Comparison of ENCODE assay signal across 27 cellular contexts in the genomic region with DNA sequence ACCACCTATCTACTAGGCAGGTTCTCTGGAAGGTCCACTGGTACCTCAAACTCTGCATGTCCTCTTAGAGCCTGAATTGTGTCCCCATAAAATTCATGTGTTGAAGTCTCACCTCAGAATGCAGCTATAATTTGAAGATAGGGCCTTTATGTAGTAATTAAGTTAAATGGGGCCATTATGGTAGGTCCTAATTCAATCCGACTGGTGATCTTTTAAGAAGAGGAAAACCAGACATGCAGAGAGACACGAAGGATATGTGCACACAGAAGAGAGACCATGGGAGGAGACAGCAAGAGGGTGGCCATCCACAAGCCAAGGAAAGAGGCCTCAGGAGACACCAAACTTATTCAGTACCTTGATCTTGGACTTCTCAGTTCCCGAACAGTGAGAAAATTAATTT.
"Had no signal": no experiment of that assay in that cellular context is flagged by ENCODE, and none has a peak within 500 bp of the region (broad histone marks: within the 10 kb centered on the region; RNA-seq: fewer than 3 reads in every experiment).

No MANE protein-coding gene starts in this region.

- H3K4me1 ChIP-seq: prostate gland had no signal

- H3K36me3 ChIP-seq: left lung, lower lobe of right lung, pancreas, prostate gland, stomach, thoracic aorta, tibial nerve, upper lobe of left lung, vagina had no signal

- H3K9me3 ChIP-seq: left lung, lower lobe of right lung, pancreas, prostate gland, stomach, thoracic aorta, tibial nerve, upper lobe of left lung, vagina had no signal

- H3K27ac ChIP-seq: left lung, lower lobe of right lung, pancreas, prostate gland, stomach, thoracic aorta, tibial nerve, upper lobe of left lung, vagina had no signal

- ATAC-seq: left colon; left lung; naive thymus-derived CD8-positive, alpha-beta T cell; pancreas; right cardiac atrium; sciatic nerve; stimulated activated naive CD8-positive, alpha-beta T cell treated with anti-CD3 and anti-CD28 coated beads, Interleukin-15, Interleukin-2, amounts not matched to agents 100 U/mL and 50 U/mL, for 24 hours had no signal

- H3K27me3 ChIP-seq: left lung, pancreas, stomach, tibial nerve, upper lobe of left lung, vagina had no signal

- DNase-seq: immature natural killer cell; kidney; left colon; left lung; lower lobe of right lung; mammary epithelial cell; mesenchymal stem cell; naive thymus-derived CD8-positive, alpha-beta T cell; pancreas; posterior cingulate gyrus; retina; right cardiac atrium; stimulated activated CD4-positive, alpha-beta T cell treated with anti-CD3 and anti-CD28 coated beads, Interleukin-12 subunit alpha, Interleukin-12 subunit beta, amount 100 ng/mL, for 4 hours; stimulated activated CD4-positive, alpha-beta T cell treated with anti-CD3 and anti-CD28 coated beads, Interleukin-15, amount 100 ng/mL, for 24 hours; stimulated activated CD4-positive, alpha-beta T cell treated with anti-CD3 and anti-CD28 coated beads, Interleukin-2, amount 100 ng/mL, for 24 hours; stimulated activated CD4-positive, alpha-beta T cell treated with anti-CD3 and anti-CD28 coated beads, Interleukin-4, amount 100 ng/mL, for 1 hour; stimulated activated naive B cell treated with anti-CD40 and anti-IgM and Interleukin-4, amounts not matched to agents 10 μg/mL and 1 μg/mL and 100 μg/mL, for 72 hours; stimulated activated naive CD8-positive, alpha-beta T cell treated with anti-CD3 and anti-CD28 coated beads, Interleukin-15, Interleukin-2, amounts not matched to agents 100 U/mL and 50 U/mL, for 24 hours; stomach; upper lobe of left lung had no signal

- H3K4me3 ChIP-seq: left lung, lower lobe of right lung, pancreas, prostate gland, skin epidermis, stomach, thoracic aorta, tibial nerve, upper lobe of left lung, vagina had no signal

- FAIRE-seq: islet of Langerhans, kidney, pancreas had no signal
